In genomic region chr3:48684480-48685143, GRCh38 we compare ENCODE assay signal across 8 cellular contexts. TPM values are rescaled to one million over a fixed set of nuclear protein-coding genes. Genes with fewer than 3 reads are reported as not detected.
DNase-seq lines count a peak whose midpoint lies in the region; ATAC-seq and TF ChIP-seq lines count a peak whose summit lies in the region.

No MANE protein-coding gene starts in this region.

- H3K27ac ChIP-seq in HUES64 (ENCODE audit: low read depth, low read length) (no peak overlapping the region), tibial artery (peak overlapping the region; percentile 74 to 89)

- H3K36me3 ChIP-seq in BE2C: peaks cover 41% of the 10 kb centered on the region
- H3K36me3 ChIP-seq in HUES64 (ENCODE audit: insufficient read depth, low read length): peaks cover 57% of the 10 kb centered on the region
- H3K36me3 ChIP-seq in kidney epithelial cell (ENCODE audit: control insufficient read depth, insufficient read depth, low read length): peaks cover 6% of the 10 kb centered on the region
- H3K36me3 ChIP-seq in tibial artery: peaks cover 41 to 56% (median 52%) of the 10 kb centered on the region in 3 donors

- H3K4me1 ChIP-seq in BE2C (peaks cover 17% of the 10 kb centered on the region), HUES64 (ENCODE audit: insufficient read depth, low read length) (peaks cover 9% of the 10 kb centered on the region), tibial artery (peaks cover 0 to 37% (median 32%) of the 10 kb centered on the region in 4 donors)

- H3K27me3 ChIP-seq in BE2C: no peaks in the 10 kb centered on the region
- H3K27me3 ChIP-seq in HUES64 (ENCODE audit: insufficient read depth, low read length): no peaks in the 10 kb centered on the region
- no peaks in the 10 kb centered on the region for H3K27me3 ChIP-seq in kidney epithelial cell (ENCODE audit: control insufficient read depth, insufficient read depth, low read length)
- no peaks in the 10 kb centered on the region for H3K27me3 ChIP-seq in tibial artery

- no peak for DNase-seq in BE2C
- DNase-seq in amniotic epithelial cell (ENCODE audit: low read depth): peak; percentile 37
- no peak for DNase-seq in kidney epithelial cell (ENCODE audit: low read depth)
- DNase-seq in tibial artery: peak in 1 of 2 donors; percentile 76
- no peak for DNase-seq in NCI-H1105 treated with DMSO at 0.1 percent for 48 hours (lab: John Stamatoyannopoulos, UW)

- WGBS in HUES64: 85% methylated on average over 7 of the region's 7 CpGs

- H3K9me3 ChIP-seq in BE2C (no peaks in the 10 kb centered on the region), HUES64 (ENCODE audit: insufficient read depth, low read depth, low read length) (no peaks in the 10 kb centered on the region), tibial artery (no peaks in the 10 kb centered on the region)

- no peak overlapping the region for H3K9ac ChIP-seq in HUES64 (ENCODE audit: low read depth, low read length)

- TF ChIP-seq CTCF in BE2C (IDR thresholded peaks at IDR 0.05; ENCODE audit: low read depth, low read length): no peak
- no peak for TF ChIP-seq CTCF in kidney epithelial cell (IDR thresholded peaks at IDR 0.05; ENCODE audit: insufficient read depth, low read length, poor library complexity, severe bottlenecking)
- no peak for TF ChIP-seq CTCF in tibial artery (IDR thresholded peaks at IDR 0.05)

- no peak for ATAC-seq in HG03520 (IDR thresholded peaks at IDR 0.05; ENCODE audit: unreplicated experiment)
- no peak for ATAC-seq in GM18909 (IDR thresholded peaks at IDR 0.05; ENCODE audit: poor library complexity, unreplicated experiment)

- intact Hi-C loops in tibial artery (cut with DNase I; ENCODE audit: low total_unique reads): loop anchor here (10.0 kb wide), 1 partner anchor 220 kb away; a partner anchor contains a TSS

- H3K4me3 ChIP-seq in BE2C (ENCODE audit: low read depth, low read length) (peak overlapping the region; percentile 34), HUES64 (ENCODE audit: low read length) (peak overlapping the region; percentile 90), kidney epithelial cell (ENCODE audit: low read depth, low read length) (peak overlapping the region; percentile 95), tibial artery (peak overlapping the region; percentile 67 to 90)

RNA-seq across cellular contexts. Expression of gene NCKIPSD, which starts 1.1 kb away (rescaled TPM):
- polyA plus RNA-seq in BE2C (2012; ENCODE audit: insufficient read depth, insufficient read length, low read depth): 28.5 TPM
- 26.5 TPM for polyA plus RNA-seq in HUES64 (2013, experiment 1 of 2)
- 25.8 TPM for polyA plus RNA-seq in HUES64 (2013, experiment 2 of 2)
- total RNA-seq in kidney epithelial cell: 15.3 and 34.0 TPM in 2 replicates

RNA-seq across cellular contexts. Expression of gene CELSR3, which starts 21.9 kb away (rescaled TPM):
- polyA plus RNA-seq in BE2C (2012; ENCODE audit: insufficient read depth, insufficient read length, low read depth): 50.3 TPM
- polyA plus RNA-seq in HUES64 (2013, experiment 1 of 2): 10.1 TPM
- polyA plus RNA-seq in HUES64 (2013, experiment 2 of 2): 12.7 TPM
- total RNA-seq in kidney epithelial cell: 5.2 and 5.6 TPM in 2 replicates

RNA-seq across cellular contexts. Expression of gene IP6K2, which starts 32.4 kb away (rescaled TPM):
- 102 TPM for polyA plus RNA-seq in BE2C (2012; ENCODE audit: insufficient read depth, insufficient read length, low read depth)
- polyA plus RNA-seq in HUES64 (2013, experiment 1 of 2): 87.0 TPM
- polyA plus RNA-seq in HUES64 (2013, experiment 2 of 2): 106 TPM
- 81.2 and 109 TPM in 2 replicates for total RNA-seq in kidney epithelial cell

RNA-seq across cellular contexts. Expression of gene SLC26A6, which starts 49.4 kb away (rescaled TPM):
- polyA plus RNA-seq in BE2C (2012; ENCODE audit: insufficient read depth, insufficient read length, low read depth): 14.0 TPM
- polyA plus RNA-seq in HUES64 (2013, experiment 1 of 2): 42.0 TPM
- 40.4 TPM for polyA plus RNA-seq in HUES64 (2013, experiment 2 of 2)
- 32.8 and 54.2 TPM in 2 replicates for total RNA-seq in kidney epithelial cell

Comparison
In these comparisons a context has a peak if more than half of its experiments do, and no peak if none do; other contexts are left out.
1. H3K4me3 ChIP-seq: peak in every context shown above with its lines; median percentile 95 in kidney epithelial cell; 90 in HUES64; 78 in tibial artery; 34 in BE2C.